In the genomic region with DNA sequence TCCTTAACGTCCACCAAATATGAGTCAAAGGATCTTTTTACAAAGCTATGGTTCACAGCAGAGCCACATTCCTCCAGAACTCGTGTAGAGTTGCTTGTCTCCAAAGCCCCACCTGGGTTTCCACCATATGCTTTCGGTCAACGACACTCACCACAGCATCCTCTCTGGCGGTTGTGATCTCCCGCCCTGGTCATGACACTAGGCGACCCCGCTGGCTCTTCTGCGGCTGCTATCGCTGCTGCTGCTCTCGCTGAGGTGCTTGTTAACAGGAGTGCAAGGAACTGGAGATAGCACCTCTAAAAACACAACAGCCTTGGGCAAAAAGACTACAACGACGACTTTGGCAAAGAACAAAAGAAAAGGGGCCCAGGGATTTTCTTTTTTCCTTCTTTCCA, we compare ENCODE assay signal across 8 cellular contexts. TPM values are rescaled to one million over a fixed set of nuclear protein-coding genes. Genes with fewer than 3 reads are reported as not detected.
DNase-seq lines count a peak whose midpoint lies in the region; ATAC-seq lines count a peak whose summit lies in the region.

No MANE protein-coding gene starts in this region.

- H3K36me3 ChIP-seq in adipocyte (ENCODE audit: control insufficient read depth, insufficient read depth, low read length, severe bottlenecking) (peaks cover 12% of the 10 kb centered on the region), iPS-20b (ENCODE audit: insufficient read depth, low read depth, low read length) (no peaks in the 10 kb centered on the region), skeletal muscle tissue (ENCODE audit: control insufficient read depth in 3 of 3, insufficient read depth in 3 of 3, low read length in 3 of 3) (peaks cover 0 to 2% (median 0%) of the 10 kb centered on the region in 3 donors)

- H3K9me3 ChIP-seq in adipocyte (ENCODE audit: control insufficient read depth, low read length) (no peaks in the 10 kb centered on the region), iPS-20b (ENCODE audit: insufficient read depth, low read depth, low read length) (no peaks in the 10 kb centered on the region), skeletal muscle tissue (ENCODE audit: control insufficient read depth in 3 of 3, low read length in 3 of 3) (no peaks in the 10 kb centered on the region)

- DNase-seq in AML-193 (lab: John Stamatoyannopoulos, UW) (peak; percentile 28 to 41), NCI-H526 treated with DMSO at 0.1 percent for 48 hours (lab: John Stamatoyannopoulos, UW) (peak; percentile 65), adipocyte (ENCODE audit: low read depth) (peak; percentile 43)

- H3K4me1 ChIP-seq in adipocyte (ENCODE audit: control insufficient read depth, insufficient read depth, low read length) (peaks cover 42% of the 10 kb centered on the region), iPS-20b (ENCODE audit: insufficient read depth, low read length) (no peaks in the 10 kb centered on the region; the same call in 1 of the 2 replicates), skeletal muscle tissue (ENCODE audit: control insufficient read depth in 3 of 3, insufficient read depth in 3 of 3, low read length in 3 of 3) (peaks cover 25 to 31% (median 26%) of the 10 kb centered on the region in 3 donors)

- H3K27me3 ChIP-seq in adipocyte (replicated peaks; ENCODE audit: control insufficient read depth, insufficient read depth, low read length) (peaks cover 3% of the 10 kb centered on the region), iPS-20b (ENCODE audit: insufficient read depth, low read length) (peaks cover 100% of the 10 kb centered on the region), skeletal muscle tissue (ENCODE audit: control insufficient read depth in 3 of 3, insufficient read depth in 3 of 3, low read length in 3 of 3) (no peaks in the 10 kb centered on the region)

- no peak overlapping the region for H3K27ac ChIP-seq in iPS-20b (ENCODE audit: low read length)
- peak overlapping the region; percentile 84 for H3K27ac ChIP-seq in skeletal muscle tissue (ENCODE audit: low read depth, low read length)

- peak overlapping the region; percentile 93 for H3K4me3 ChIP-seq in adipocyte (ENCODE audit: low read length)
- peak overlapping the region; percentile 59 for H3K4me3 ChIP-seq in iPS-20b (ENCODE audit: low read length)
- H3K4me3 ChIP-seq in skeletal muscle tissue (ENCODE audit: low read length in 3 of 3): peak overlapping the region; percentile 76 to 93 (median 90)

- ATAC-seq in GM21576 (IDR thresholded peaks at IDR 0.05; ENCODE audit: unreplicated experiment) (peak; percentile 26), GM18858 (IDR thresholded peaks at IDR 0.05; ENCODE audit: unreplicated experiment) (no peak), HG03571 (IDR thresholded peaks at IDR 0.05; ENCODE audit: unreplicated experiment) (no peak)

- H3K9ac ChIP-seq in adipocyte (ENCODE audit: low read length): peak overlapping the region; percentile 87
- no peak overlapping the region for H3K9ac ChIP-seq in iPS-20b (ENCODE audit: low read depth, low read length)
- H3K9ac ChIP-seq in skeletal muscle tissue (ENCODE audit: low read depth in 1 of 3, low read length in 3 of 3): peak overlapping the region; percentile 73 to 91 (median 84)

RNA-seq across cellular contexts. Expression of gene SLC40A1, which starts 0.3 kb away (rescaled TPM):
- total RNA-seq in skeletal muscle tissue: 97.6 TPM
